8 cellular contexts compared by ENCODE assay signal in genomic region chr9:27572918-27573698, GRCh38. TPM values are rescaled to one million over a fixed set of nuclear protein-coding genes. Genes with fewer than 3 reads are reported as not detected.
DNase-seq lines count a peak whose midpoint lies in the region; TF ChIP-seq lines count a peak whose summit lies in the region.

A gene with protein sequence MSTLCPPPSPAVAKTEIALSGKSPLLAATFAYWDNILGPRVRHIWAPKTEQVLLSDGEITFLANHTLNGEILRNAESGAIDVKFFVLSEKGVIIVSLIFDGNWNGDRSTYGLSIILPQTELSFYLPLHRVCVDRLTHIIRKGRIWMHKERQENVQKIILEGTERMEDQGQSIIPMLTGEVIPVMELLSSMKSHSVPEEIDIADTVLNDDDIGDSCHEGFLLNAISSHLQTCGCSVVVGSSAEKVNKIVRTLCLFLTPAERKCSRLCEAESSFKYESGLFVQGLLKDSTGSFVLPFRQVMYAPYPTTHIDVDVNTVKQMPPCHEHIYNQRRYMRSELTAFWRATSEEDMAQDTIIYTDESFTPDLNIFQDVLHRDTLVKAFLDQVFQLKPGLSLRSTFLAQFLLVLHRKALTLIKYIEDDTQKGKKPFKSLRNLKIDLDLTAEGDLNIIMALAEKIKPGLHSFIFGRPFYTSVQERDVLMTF (minus strand): TSS chr9:27573481. CDS start chr9:27567120, 6,361 bp downstream.

- peak within 1 kb of the TSS; percentile 51 for H3K4me2 ChIP-seq in mesendoderm (ENCODE audit: low read length)

- H3K27me3 Mint-ChIP-seq in HFFc6 (ENCODE audit: insufficient read depth) = peaks cover 3% of the 10 kb centered on the region; the same call in 1 of the 2 replicates
- H3K27me3 Mint-ChIP-seq in activated CD4-positive, alpha-beta T cell treated with anti-CD3 and anti-CD28 coated beads, Interleukin-2, amount 10 ng/mL, durations not matched to agents 24 days and 14 days = peaks cover 7% of the 10 kb centered on the region
- H3K27me3 Mint-ChIP-seq in dendritic cell treated with granulocyte-macrophage colony-stimulating factor and Interleukin-4, amounts not matched to agents 40 ng/mL and 50 ng/mL, for 4 days = no peaks in the 10 kb centered on the region

- peaks cover 2% of the 10 kb centered on the region for H3K79me1 ChIP-seq in mesendoderm (ENCODE audit: low read length)

- H3K23ac ChIP-seq in mesendoderm (ENCODE audit: low read length) = no peak within 1 kb of the TSS

- TF ChIP-seq CTCF in HFFc6 (IDR thresholded peaks at IDR 0.05) = peak; percentile 17; the same call in 1 of the 2 replicates

- H4K5ac ChIP-seq in mesendoderm (ENCODE audit: low read length) = no peak within 1 kb of the TSS

- no peak within 1 kb of the TSS for H2BK5ac ChIP-seq in mesendoderm (ENCODE audit: low read length)

- H3K27ac ChIP-seq in mesendoderm (ENCODE audit: low read depth, low read length) = peak within 1 kb of the TSS; percentile 77

- WGBS in mesendoderm (ENCODE audit: extremely low coverage, insufficient coverage, low lambda C conversion rate) = no CpG with 5 or more reads among the region's 73 CpGs

- H3K9me3 Mint-ChIP-seq in HFFc6 = no peaks in the 10 kb centered on the region
- H3K9me3 Mint-ChIP-seq in activated CD4-positive, alpha-beta T cell treated with anti-CD3 and anti-CD28 coated beads, Interleukin-2, amount 10 ng/mL, durations not matched to agents 24 days and 14 days = peaks cover 2% of the 10 kb centered on the region
- peaks cover 16% of the 10 kb centered on the region for H3K9me3 Mint-ChIP-seq in dendritic cell treated with granulocyte-macrophage colony-stimulating factor and Interleukin-4, amounts not matched to agents 40 ng/mL and 50 ng/mL, for 4 days

- no peak within 1 kb of the TSS for H4K8ac ChIP-seq in mesendoderm (ENCODE audit: low read depth, low read length)

- H3K4me1 Mint-ChIP-seq in HFFc6 (ENCODE audit: low read depth) = peaks cover 21% of the 10 kb centered on the region
- peaks cover 26% of the 10 kb centered on the region for H3K4me1 Mint-ChIP-seq in activated CD4-positive, alpha-beta T cell treated with anti-CD3 and anti-CD28 coated beads, Interleukin-2, amount 10 ng/mL, durations not matched to agents 24 days and 14 days
- H3K4me1 Mint-ChIP-seq in dendritic cell treated with granulocyte-macrophage colony-stimulating factor and Interleukin-4, amounts not matched to agents 40 ng/mL and 50 ng/mL, for 4 days (ENCODE audit: low read depth) = peaks cover 42% of the 10 kb centered on the region

- no peaks in the 10 kb centered on the region for H3K79me2 ChIP-seq in mesendoderm (ENCODE audit: control insufficient read depth, insufficient read depth, low read length)

- no peak within 1 kb of the TSS for H2BK15ac ChIP-seq in mesendoderm (replicated peaks; ENCODE audit: low read depth)

- peak within 1 kb of the TSS; percentile 77 for H3K4me3 ChIP-seq in mesendoderm (ENCODE audit: low read length)

- H3K4me3 Mint-ChIP-seq in HFFc6 = peak within 1 kb of the TSS; percentile 90
- peak within 1 kb of the TSS; percentile 88 for H3K4me3 Mint-ChIP-seq in activated CD4-positive, alpha-beta T cell treated with anti-CD3 and anti-CD28 coated beads, Interleukin-2, amount 10 ng/mL, durations not matched to agents 24 days and 14 days
- peak within 1 kb of the TSS; percentile 93 for H3K4me3 Mint-ChIP-seq in dendritic cell treated with granulocyte-macrophage colony-stimulating factor and Interleukin-4, amounts not matched to agents 40 ng/mL and 50 ng/mL, for 4 days

- no peaks in the 10 kb centered on the region for H3K36me3 ChIP-seq in mesendoderm (ENCODE audit: control insufficient read depth, insufficient read depth, low read length)

- intact Hi-C loops in activated CD4-positive, alpha-beta T cell treated with anti-CD3 and anti-CD28 coated beads, Interleukin-2, amount 10 ng/mL, durations not matched to agents 24 days and 14 days (cut with micrococcal nuclease) = loop anchor here (1.0 to 5.0 kb wide), 6 partner anchors 44 to 681 kb away; partner anchors contain the start of genes CAAP1, IFT74 and MOB3B
- intact Hi-C loops in dendritic cell treated with granulocyte-macrophage colony-stimulating factor and Interleukin-4, amounts not matched to agents 40 ng/mL and 50 ng/mL, for 4 days (cut with micrococcal nuclease) = loop anchor here (1.0 to 5.0 kb wide), 3 partner anchors 26 to 129 kb away; no protein-coding TSS in a partner anchor

- peak within 1 kb of the TSS; percentile 82 for H3K9ac ChIP-seq in mesendoderm (ENCODE audit: low read length)

- peak within 1 kb of the TSS; percentile 91 for H3K18ac ChIP-seq in mesendoderm (ENCODE audit: low read length)

- DNase-seq in NCI-H2196 (lab: John Stamatoyannopoulos, UW; ENCODE audit: unreplicated experiment) (peak; percentile 85), NCI-H2196 treated with DMSO at 0.1 percent for 48 hours (lab: John Stamatoyannopoulos, UW; ENCODE audit: unreplicated experiment) (no peak), HFFc6 (peak; percentile 51), NCI-H1092 treated with DMSO at 0.1 percent for 48 hours (lab: John Stamatoyannopoulos, UW) (peak; percentile 96), mesendoderm (peak; percentile 81)
- peak; percentile 95 for DNase-seq in activated CD4-positive, alpha-beta T cell treated with anti-CD3 and anti-CD28 coated beads, Interleukin-2, amount 10 ng/mL, durations not matched to agents 24 days and 14 days
- peak; percentile 86 for DNase-seq in stimulated activated CD8-positive, alpha-beta memory T cell treated with anti-CD3 and anti-CD28 coated beads, Interleukin-15, amount 100 ng/mL, for 24 hours (ENCODE audit: low read depth)

- peak within 1 kb of the TSS; percentile 91 for H3K56ac ChIP-seq in mesendoderm (ENCODE audit: low read length)

- peak within 1 kb of the TSS; percentile 24 for H3K4ac ChIP-seq in mesendoderm (ENCODE audit: low read depth, low read length)

- H3K4me1 ChIP-seq in mesendoderm (ENCODE audit: control insufficient read depth, low read depth, low read length) = no peaks in the 10 kb centered on the region

- H2BK120ac ChIP-seq in mesendoderm (ENCODE audit: low read depth, low read length) = peak within 1 kb of the TSS; percentile 74

- H2AK5ac ChIP-seq in mesendoderm (ENCODE audit: low read length) = no peak within 1 kb of the TSS

- H3K36me3 Mint-ChIP-seq in HFFc6 (ENCODE audit: low read depth) = no peaks in the 10 kb centered on the region
- peaks cover 7% of the 10 kb centered on the region for H3K36me3 Mint-ChIP-seq in activated CD4-positive, alpha-beta T cell treated with anti-CD3 and anti-CD28 coated beads, Interleukin-2, amount 10 ng/mL, durations not matched to agents 24 days and 14 days (ENCODE audit: low read depth)
- H3K36me3 Mint-ChIP-seq in dendritic cell treated with granulocyte-macrophage colony-stimulating factor and Interleukin-4, amounts not matched to agents 40 ng/mL and 50 ng/mL, for 4 days (ENCODE audit: low read depth) = peaks cover 49% of the 10 kb centered on the region

- peak within 1 kb of the TSS; percentile 96 for H3K27ac Mint-ChIP-seq in HFFc6
- peak within 1 kb of the TSS; percentile 100 for H3K27ac Mint-ChIP-seq in activated CD4-positive, alpha-beta T cell treated with anti-CD3 and anti-CD28 coated beads, Interleukin-2, amount 10 ng/mL, durations not matched to agents 24 days and 14 days
- peak within 1 kb of the TSS; percentile 97 for H3K27ac Mint-ChIP-seq in dendritic cell treated with granulocyte-macrophage colony-stimulating factor and Interleukin-4, amounts not matched to agents 40 ng/mL and 50 ng/mL, for 4 days

- no peaks in the 10 kb centered on the region for H3K27me3 ChIP-seq in mesendoderm (ENCODE audit: insufficient read depth, low read length, poor library complexity)

RNA-seq across cellular contexts. Expression of the gene that starts here (rescaled TPM):
- total RNA-seq in HFFc6 (2021; fragmentation: NEBNext Ultra II Directional; extraction: Animal tissue kit (Norgen Biotek cat#: 25700)) = 1 to 10 TPM; 1.4 to 3.7 (median 2.3) TPM
- 6.5 and 7.5 TPM in 2 replicates for total RNA-seq in activated CD4-positive, alpha-beta T cell treated with anti-CD3 and anti-CD28 coated beads, Interleukin-2, amount 10 ng/mL, durations not matched to agents 24 days and 14 days
- polyA plus RNA-seq in mesendoderm (2013, experiment 1 of 2) = 8.1 TPM
- 8.6 TPM for polyA plus RNA-seq in mesendoderm (2013, experiment 2 of 2)
